10 cellular contexts compared by ENCODE assay signal in the genomic region with DNA sequence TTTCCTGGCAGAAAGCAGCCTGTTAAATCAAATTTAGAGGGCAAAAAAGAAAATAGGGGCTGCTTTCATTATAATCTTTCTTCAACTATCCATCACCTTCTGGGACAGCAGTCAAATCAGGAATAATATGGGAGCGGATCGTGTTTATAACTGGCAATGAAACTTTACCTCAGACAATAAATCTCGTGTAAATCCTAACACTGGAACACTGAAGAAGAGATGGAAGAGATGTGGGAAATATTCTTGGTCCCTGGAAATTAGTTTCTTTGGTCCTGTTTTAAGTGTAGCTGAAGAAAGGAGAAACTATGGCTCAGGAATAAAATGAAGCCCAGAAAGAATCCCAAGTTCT.
DNase-seq lines count a peak whose midpoint lies in the region; ATAC-seq, FAIRE-seq and TF ChIP-seq lines count a peak whose summit lies in the region.
"Had no signal": no experiment of that assay in that cellular context is flagged by ENCODE, and none has a peak within 500 bp of the region (broad histone marks: within the 10 kb centered on the region; RNA-seq: fewer than 3 reads in every experiment).

No MANE protein-coding gene starts in this region.

- peaks cover 52 to 63% (median 59%) of the 10 kb centered on the region in 3 donors for H3K4me1 Mint-ChIP-seq in T-cell

- no peak for ATAC-seq in T-cell (replicated peaks in 1 of 4)
- ATAC-seq in gastroesophageal sphincter = no peak
- no peak for ATAC-seq in gastrocnemius medialis
- no peak for ATAC-seq in GM18868 (IDR thresholded peaks at IDR 0.05; ENCODE audit: unreplicated experiment)
- ATAC-seq: HCT116 had no signal

- H3K9me3 Mint-ChIP-seq in T-cell = no peaks in the 10 kb centered on the region

- TF ChIP-seq CTCF in GM12864 (IDR thresholded peaks at IDR 0.05; ENCODE audit: low read depth, low read length, missing control alignments) = no peak
- no peak for TF ChIP-seq CTCF in gastroesophageal sphincter (IDR thresholded peaks at IDR 0.05)
- no peak for TF ChIP-seq CTCF in gastrocnemius medialis (IDR thresholded peaks at IDR 0.05 in 4 of 5, conservative IDR thresholded peaks at IDR 0.05 in 1 of 5)

- no peak for FAIRE-seq in GM12891 (lab: Jason Lieb, UNC)

- H3K36me3 ChIP-seq in gastroesophageal sphincter = no peaks in the 10 kb centered on the region
- H3K36me3 ChIP-seq in gastrocnemius medialis = no peaks in the 10 kb centered on the region

- H3K4me1 ChIP-seq in gastroesophageal sphincter = peaks cover 0 to 29% (median 0%) of the 10 kb centered on the region in 3 donors
- H3K4me1 ChIP-seq in gastrocnemius medialis = peaks cover 11 to 17% of the 10 kb centered on the region in 2 donors

- POLR2A ChIA-PET in T-cell (lab: Charles Lee) = interaction anchor here in 1 of 2 donors (0.6 kb wide), 1 partner anchor 400 kb away, joined by 3 read pairs; no protein-coding TSS in a partner anchor

- no peaks in the 10 kb centered on the region for H3K27me3 ChIP-seq in gastroesophageal sphincter
- H3K27me3 ChIP-seq in gastrocnemius medialis = no peaks in the 10 kb centered on the region

- no peaks in the 10 kb centered on the region for H3K27me3 Mint-ChIP-seq in T-cell

- H3K4me3 Mint-ChIP-seq in T-cell = peak overlapping the region; percentile 82 to 91 (median 87)

- H3K36me3 Mint-ChIP-seq in T-cell = peaks cover 16% of the 10 kb centered on the region

- CTCF ChIA-PET in T-cell (lab: Charles Lee) = interaction anchor here in 1 of 2 donors (0.9 to 3.9 kb wide), 2 partner anchors 20 to 82 kb away, joined by 3 to 18 read pairs; no protein-coding TSS in a partner anchor

- DNase-seq in GM12864 (ENCODE audit: low read depth) (no peak), T-cell (no peak), gastrocnemius medialis (no peak), NCI-H2171 (lab: John Stamatoyannopoulos, UW) (no peak), hepatic stellate cell (ENCODE audit: low spot score) (no peak), GM12891 (ENCODE audit: insufficient read length, low spot score) (no peak)
- DNase-seq: activated CD4-positive, alpha-beta T cell treated with anti-CD3 and anti-CD28 coated beads for 1 hour had no signal

- no peak for TF ChIP-seq POLR2A in gastroesophageal sphincter (IDR thresholded peaks at IDR 0.05)
- no peak for TF ChIP-seq POLR2A in gastrocnemius medialis (IDR thresholded peaks at IDR 0.05)
- TF ChIP-seq POLR2A in GM12891 (IDR thresholded peaks at IDR 0.05; ENCODE audit: low read depth, low read length) = no peak

- no peaks in the 10 kb centered on the region for H3K9me3 ChIP-seq in gastroesophageal sphincter
- no peaks in the 10 kb centered on the region for H3K9me3 ChIP-seq in gastrocnemius medialis

- 19 to 20% methylated on average over 3 of the region's 3 CpGs for WGBS in gastroesophageal sphincter (ENCODE audit: low coverage in 1 of 2), 2 donors

- H3K27ac Mint-ChIP-seq in T-cell = peak overlapping the region; percentile 97 to 99

- intact Hi-C loops in gastrocnemius medialis (cut with DNase I; ENCODE audit: low total_unique reads) = no loop called here

- in situ Hi-C loops in gastrocnemius medialis (cut with MboI; ENCODE audit: low sequenced_read_pairs in 4 of 4) = no loop called here

- H3K27ac ChIP-seq in gastroesophageal sphincter = peak overlapping the region; percentile 59 to 75 (median 66)
- H3K27ac ChIP-seq in gastrocnemius medialis = peak overlapping the region; percentile 25 to 64 (median 56)

- H3K4me3 ChIP-seq in GM12864 (ENCODE audit: low read depth, low read length) (peak overlapping the region; percentile 51; the same call in 1 of the 2 replicates), gastroesophageal sphincter (peak overlapping the region; percentile 43 to 56), gastrocnemius medialis (peak overlapping the region in 3 of 4 donors; percentile 40 to 50 (median 47))

- TF ChIP-seq EP300 in gastroesophageal sphincter (IDR thresholded peaks at IDR 0.05) = no peak

TF ChIP-seq in GM12891, 5 proteins besides CTCF, POLR2A, EP300 and RAD21:
- no peak for TF ChIP-seq SPI1 (IDR thresholded peaks at IDR 0.05; ENCODE audit: low read depth, low read length)
- no peak for TF ChIP-seq POLR2AphosphoS5 (IDR thresholded peaks at IDR 0.05; ENCODE audit: low read depth, low read length)
- no peak for TF ChIP-seq TAF1 (IDR thresholded peaks at IDR 0.05; ENCODE audit: low read depth, low read length)
- no peak for TF ChIP-seq PAX5 (IDR thresholded peaks at IDR 0.05; ENCODE audit: insufficient read depth, low read length, severe bottlenecking)
- no peak for TF ChIP-seq POU2F2 (IDR thresholded peaks at IDR 0.05; ENCODE audit: low read depth, low read length)
